8 cellular contexts compared by ENCODE assay signal in genomic region chr5:36744041-36744677, GRCh38.
DNase-seq lines count a peak whose midpoint lies in the region; ATAC-seq and TF ChIP-seq lines count a peak whose summit lies in the region.

No MANE protein-coding gene starts in this region.

- CTCF ChIA-PET in GM10248 (lab: Yijun Ruan, JAX), result interaction anchor here (0.7 to 5.2 kb wide), 15 partner anchors 9 to 263 kb away, joined by 3 to 43 read pairs (median 4); partner anchors contain the start of gene NIPBL

- DNase-seq in GM06990 (ENCODE audit: extremely low read depth, insufficient read length), result no peak
- no peak for DNase-seq in SJSA1 (ENCODE audit: low read depth in 1 of 2, low spot score in 2 of 2)
- no peak for DNase-seq in fibroblast of the aortic adventitia (ENCODE audit: low read depth)
- DNase-seq in skeletal muscle cell (ENCODE audit: low read depth), result no peak
- no peak for DNase-seq in NCI-H2227 treated with DMSO at 0.1 percent for 48 hours (lab: John Stamatoyannopoulos, UW)
- no peak for DNase-seq in GM10248 (ENCODE audit: extremely low spot score)
- no peak for DNase-seq in NCI-H2171 (lab: John Stamatoyannopoulos, UW)

- H3K9me3 ChIP-seq in SJSA1 (replicated peaks), result no peaks in the 10 kb centered on the region

- no peaks in the 10 kb centered on the region for H3K36me3 ChIP-seq in GM06990 (ENCODE audit: control insufficient read depth, insufficient read depth, low read length)
- no peaks in the 10 kb centered on the region for H3K36me3 ChIP-seq in SJSA1

- H3K4me1 ChIP-seq in SJSA1 (replicated peaks), result peaks cover 33% of the 10 kb centered on the region

- TF ChIP-seq CTCF in GM06990 (IDR thresholded peaks at IDR 0.05; ENCODE audit: insufficient read depth, low read length, poor library complexity, severe bottlenecking) (no peak), fibroblast of the aortic adventitia (IDR thresholded peaks at IDR 0.05; ENCODE audit: insufficient read depth, low read length) (no peak), GM10248 (IDR thresholded peaks at IDR 0.05; ENCODE audit: control extremely low read depth, extremely low read depth, low read depth, missing control alignments) (no peak)

- H3K4me3 ChIP-seq in GM06990 (replicated peaks; ENCODE audit: low read depth, low read length) (peak overlapping the region; percentile 60), SJSA1 (peak overlapping the region; percentile 41), fibroblast of the aortic adventitia (ENCODE audit: low read depth, low read length) (peak overlapping the region; percentile 72), skeletal muscle cell (ENCODE audit: low read depth, low read length) (peak overlapping the region; percentile 60)

- H3K27me3 ChIP-seq in GM06990 (replicated peaks; ENCODE audit: control insufficient read depth, insufficient read depth, low read length) (no peaks in the 10 kb centered on the region), SJSA1 (replicated peaks) (peaks cover 16% of the 10 kb centered on the region)

- POLR2A ChIA-PET in GM10248 (lab: Yijun Ruan, JAX), result no interaction called here

- peak; percentile 14 for ATAC-seq in HG02642 (IDR thresholded peaks at IDR 0.05; ENCODE audit: poor library complexity, unreplicated experiment)

- no peak overlapping the region for H3K27ac ChIP-seq in SJSA1
